8 cellular contexts compared by ENCODE assay signal in genomic region chr3:120561251-120562045, GRCh38. TPM values are rescaled to one million over a fixed set of nuclear protein-coding genes. Genes with fewer than 3 reads are reported as not detected.
A peak's percentile ranks its signal among the peaks of the same experiment; 100 is the strongest.
DNase-seq lines count a peak whose midpoint lies in the region; ATAC-seq and TF ChIP-seq lines count a peak whose summit lies in the region.

No MANE protein-coding gene starts in this region.

- no peak overlapping the region for H3K4me3 ChIP-seq in cardiac fibroblast (replicated peaks in 1 of 2; ENCODE audit: low read depth in 2 of 2, low read length in 2 of 2)

- intact Hi-C loops in activated B cell treated with CpG ODN at 0.5 μM for 24 hours (cut with micrococcal nuclease): loop anchor here (1.0 to 2.0 kb wide), 2 partner anchors 234 to 967 kb away; no protein-coding TSS in a partner anchor

- H3K4me3 Mint-ChIP-seq in activated B cell treated with CpG ODN at 0.5 μM for 24 hours: no peak overlapping the region

- TF ChIP-seq CTCF in activated B cell treated with CpG ODN at 0.5 μM for 24 hours (IDR thresholded peaks at IDR 0.05) (peak; percentile 75), cardiac fibroblast (IDR thresholded peaks at IDR 0.05; ENCODE audit: low read depth, low read length) (peak; percentile 83)

- DNase-seq in NK-92 treated with Interleukin-12 subunit alpha and Interleukin-12 subunit beta, amount 100 ng/mL, for 24 hours (lab: John Stamatoyannopoulos, UW): peak; percentile 20
- DNase-seq in NK-92 (lab: John Stamatoyannopoulos, UW; ENCODE audit: unreplicated experiment) (no peak), NCI-H2171 (lab: John Stamatoyannopoulos, UW) (peak; percentile 66), activated B cell treated with CpG ODN at 0.5 μM for 24 hours (peak; percentile 36), cardiac fibroblast (ENCODE audit: low read depth in 2 of 2) (peak; percentile 84 to 85), kidney tubule cell (ENCODE audit: low spot score) (peak; percentile 74)
- peak; percentile 45 to 56 for DNase-seq in stimulated activated CD4-positive, alpha-beta T cell treated with anti-CD3 and anti-CD28 coated beads, Interleukin-4, amount 100 ng/mL, for 4 hours

- no peaks in the 10 kb centered on the region for H3K36me3 Mint-ChIP-seq in activated B cell treated with CpG ODN at 0.5 μM for 24 hours (ENCODE audit: low read depth)

- peaks cover 18% of the 10 kb centered on the region for H3K27me3 Mint-ChIP-seq in activated B cell treated with CpG ODN at 0.5 μM for 24 hours

- H3K9me3 Mint-ChIP-seq in activated B cell treated with CpG ODN at 0.5 μM for 24 hours: no peaks in the 10 kb centered on the region

- ATAC-seq in HG03025 (IDR thresholded peaks at IDR 0.05; ENCODE audit: low FRiP score, unreplicated experiment) (peak; percentile 59), activated B cell treated with CpG ODN at 0.5 μM for 24 hours (ENCODE audit: low read depth) (peak; percentile 56)

- no peak overlapping the region for H3K27ac Mint-ChIP-seq in activated B cell treated with CpG ODN at 0.5 μM for 24 hours

- POLR2A ChIA-PET in activated B cell treated with CpG ODN at 0.5 μM for 24 hours (lab: Charles Lee): interaction anchor here (1.5 kb wide), 1 partner anchor 34 kb away, joined by 7 read pairs; no protein-coding TSS in a partner anchor

- CTCF ChIA-PET in activated B cell treated with CpG ODN at 0.5 μM for 24 hours (lab: Charles Lee): interaction anchor here (0.5 to 9.0 kb wide), 9 partner anchors 8 to 1230 kb away, joined by 3 to 97 read pairs (median 3); no protein-coding TSS in a partner anchor

- H3K4me1 Mint-ChIP-seq in activated B cell treated with CpG ODN at 0.5 μM for 24 hours: peaks cover 14% of the 10 kb centered on the region

RNA-seq across cellular contexts. Expression of gene NDUFB4, which starts 34.7 kb away (rescaled TPM):
- 80.4 and 86.3 TPM in 2 replicates for total RNA-seq in activated B cell treated with CpG ODN at 0.5 μM for 24 hours
